20 cellular contexts compared by ENCODE assay signal in the genomic region with DNA sequence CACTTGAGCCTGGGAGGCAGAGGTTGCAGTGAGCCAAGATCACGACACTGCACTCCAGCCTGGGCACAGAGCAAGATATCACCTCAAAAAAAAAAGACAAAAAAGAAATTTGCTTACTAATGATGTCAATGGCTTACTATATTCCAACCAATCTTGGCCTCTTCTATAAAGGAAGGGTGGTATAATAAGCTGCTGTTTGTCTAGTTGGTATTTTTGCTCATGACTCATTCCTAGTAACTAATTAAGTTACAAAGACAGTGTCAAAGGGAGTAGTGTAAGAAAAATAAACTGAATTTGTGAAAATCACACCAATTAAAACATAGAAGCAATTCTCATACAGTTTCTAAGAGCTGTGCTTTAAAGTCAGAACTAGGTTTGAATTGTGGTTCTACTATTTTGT.
"Had no signal": no experiment of that assay in that cellular context is flagged by ENCODE, and none has a peak within 500 bp of the region (broad histone marks: within the 10 kb centered on the region; RNA-seq: fewer than 3 reads in every experiment).

No MANE protein-coding gene starts in this region.

- H3K27me3 ChIP-seq: colonic mucosa, esophagus muscularis mucosa, neutrophil, right atrium auricular region, tibial artery had no signal

- FAIRE-seq: TTC549, urothelium cell line had no signal

- H3K4me1 ChIP-seq: colonic mucosa, esophagus muscularis mucosa, tibial artery had no signal

- H3K4me3 Mint-ChIP-seq: activated CD4-positive, alpha-beta memory T cell treated with anti-CD3 and anti-CD28 coated beads, Interleukin-2, amount 10 ng/mL, durations not matched to agents 7 days and 5 days; activated T-cell treated with anti-CD3 and anti-CD28 coated beads, Interleukin-2, amount 50 U/mL, for 24 hours; naive thymus-derived CD4-positive, alpha-beta T cell; WTC11 had no signal

- H3K9me3 Mint-ChIP-seq: activated CD4-positive, alpha-beta memory T cell treated with anti-CD3 and anti-CD28 coated beads, Interleukin-2, amount 10 ng/mL, durations not matched to agents 7 days and 5 days; activated naive CD4-positive, alpha-beta T cell treated with anti-CD3 and anti-CD28 coated beads, Interleukin-2, amount 50 U/mL, for 72 hours; activated T-cell treated with anti-CD3 and anti-CD28 coated beads, Interleukin-2, amount 50 U/mL, for 24 hours; naive thymus-derived CD4-positive, alpha-beta T cell; WTC11 had no signal

- H3K27ac Mint-ChIP-seq: activated CD4-positive, alpha-beta memory T cell treated with anti-CD3 and anti-CD28 coated beads, Interleukin-2, amount 10 ng/mL, durations not matched to agents 7 days and 5 days; activated naive CD4-positive, alpha-beta T cell treated with anti-CD3 and anti-CD28 coated beads, Interleukin-2, amount 50 U/mL, for 72 hours; activated T-cell treated with anti-CD3 and anti-CD28 coated beads, Interleukin-2, amount 50 U/mL, for 24 hours; naive thymus-derived CD4-positive, alpha-beta T cell; WTC11 had no signal

- ATAC-seq: activated naive CD4-positive, alpha-beta T cell treated with anti-CD3 and anti-CD28 coated beads, Interleukin-2, amount 50 U/mL, for 72 hours; left cardiac atrium; naive thymus-derived CD4-positive, alpha-beta T cell; WTC11 had no signal

- DNase-seq: activated CD4-positive, alpha-beta memory T cell treated with anti-CD3 and anti-CD28 coated beads, Interleukin-2, amount 10 ng/mL, durations not matched to agents 7 days and 5 days; activated CD4-positive, alpha-beta T cell treated with anti-CD3 and anti-CD28 coated beads for 4 hours; activated effector memory CD4-positive, alpha-beta T cell treated with Interleukin-2 at 50 U/mL for 16 hours; activated T-cell treated with anti-CD3 and anti-CD28 coated beads, Interleukin-2, amount 50 U/mL, for 24 hours; caudate nucleus; colonic mucosa; left cardiac atrium; naive thymus-derived CD4-positive, alpha-beta T cell; stimulated activated CD4-positive, alpha-beta T cell treated with anti-CD3 and anti-CD28 coated beads, Interleukin-4, amount 100 ng/mL, for 24 hours; stimulated activated naive CD4-positive, alpha-beta T cell; tibial artery had no signal

- H3K27me3 Mint-ChIP-seq: activated CD4-positive, alpha-beta memory T cell treated with anti-CD3 and anti-CD28 coated beads, Interleukin-2, amount 10 ng/mL, durations not matched to agents 7 days and 5 days; activated T-cell treated with anti-CD3 and anti-CD28 coated beads, Interleukin-2, amount 50 U/mL, for 24 hours; naive thymus-derived CD4-positive, alpha-beta T cell had no signal

- H3K36me3 Mint-ChIP-seq: activated naive CD4-positive, alpha-beta T cell treated with anti-CD3 and anti-CD28 coated beads, Interleukin-2, amount 50 U/mL, for 72 hours had no signal

- H3K9me3 ChIP-seq: colonic mucosa, esophagus muscularis mucosa, neutrophil, right atrium auricular region, tibial artery had no signal

- H3K27ac ChIP-seq: colonic mucosa, esophagus muscularis mucosa, neutrophil, right atrium auricular region, skin epidermis, tibial artery had no signal

- H3K36me3 ChIP-seq: colonic mucosa had no signal

- H3K4me1 Mint-ChIP-seq: activated CD4-positive, alpha-beta memory T cell treated with anti-CD3 and anti-CD28 coated beads, Interleukin-2, amount 10 ng/mL, durations not matched to agents 7 days and 5 days; WTC11 had no signal

- H3K4me3 ChIP-seq: colonic mucosa, esophagus muscularis mucosa, lung, right atrium auricular region, skin epidermis, tibial artery had no signal
